In the genomic region with DNA sequence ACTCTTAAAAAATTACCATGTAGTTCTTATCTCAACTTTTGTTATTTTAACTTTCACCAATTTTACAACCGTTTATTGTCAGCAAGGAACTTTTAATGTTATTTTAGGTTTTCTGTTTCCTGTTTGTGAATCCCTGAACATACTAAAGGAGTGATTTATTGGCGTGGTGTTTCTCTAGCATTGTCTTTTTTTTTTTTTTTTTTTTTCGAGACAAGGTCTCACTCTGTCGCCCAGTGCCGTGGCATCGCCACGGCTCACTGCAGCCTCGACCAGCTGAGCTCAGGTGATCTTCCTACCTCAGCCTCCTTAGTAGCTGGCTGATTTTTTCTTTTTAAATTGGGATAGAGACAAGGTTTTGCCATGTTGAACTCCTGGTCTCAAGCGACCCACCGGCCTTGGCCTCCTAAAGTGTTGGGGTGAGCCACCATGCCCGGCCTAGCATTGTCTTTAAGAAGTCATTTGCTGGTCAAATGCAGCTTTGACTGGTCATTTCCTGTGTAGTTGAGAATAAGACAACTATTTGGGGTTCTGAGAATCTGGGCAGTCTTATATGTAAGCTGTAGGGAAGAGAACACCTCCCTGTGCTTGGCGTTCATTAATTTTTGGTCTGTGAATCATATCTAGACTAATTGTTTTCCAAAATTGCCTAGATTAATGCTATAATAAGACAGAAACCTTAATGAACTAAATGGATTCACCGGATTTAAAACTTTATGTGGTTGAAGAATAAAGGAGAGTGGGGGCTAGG, we compare ENCODE assay signal across 8 cellular contexts. TPM values are rescaled to one million over a fixed set of nuclear protein-coding genes. Genes with fewer than 3 reads are reported as not detected.
DNase-seq lines count a peak whose midpoint lies in the region; ATAC-seq and TF ChIP-seq lines count a peak whose summit lies in the region.

No MANE protein-coding gene starts in this region.

- H3K9me3 ChIP-seq in GM23248 (ENCODE audit: low read depth) (no peaks in the 10 kb centered on the region), Panc1 (ENCODE audit: control insufficient read depth, insufficient read depth, low read depth, low read length) (no peaks in the 10 kb centered on the region)

- in situ Hi-C loops in GM23248 (cut with MboI) (no loop called here), Panc1 (cut with HindIII; ENCODE audit: low pct_unique_long_range_greater_than_20kb, low sequenced_read_pairs) (no loop called here)

- ATAC-seq in Panc1 = no peak

- peaks cover 42% of the 10 kb centered on the region for H3F3A ChIP-seq in GM23248 (ENCODE audit: insufficient read depth)

- no peaks in the 10 kb centered on the region for H3K27me3 Mint-ChIP-seq in Calu3 (ENCODE audit: unreplicated experiment)

- TF ChIP-seq CTCF in Calu3 (IDR thresholded peaks at IDR 0.05; ENCODE audit: unreplicated experiment) = no peak
- TF ChIP-seq CTCF in Panc1 (IDR thresholded peaks at IDR 0.05) = no peak

- peaks cover 39% of the 10 kb centered on the region for H3K4me1 Mint-ChIP-seq in Calu3 (ENCODE audit: low read depth, unreplicated experiment)

- no peaks in the 10 kb centered on the region for H3K9me3 Mint-ChIP-seq in Calu3 (ENCODE audit: low read depth, unreplicated experiment)

- peak; percentile 25 for DNase-seq in Calu3
- peak; percentile 54 for DNase-seq in GM23248
- DNase-seq in Panc1 (ENCODE audit: low read depth, low spot score) = no peak
- DNase-seq in erythroblast (lab: John Stamatoyannopoulos, UW) = peak; percentile 5 to 13
- no peak for DNase-seq in skeletal muscle cell (ENCODE audit: low read depth)
- no peak for DNase-seq in NCI-H187 treated with DMSO at 0.1 percent for 48 hours (lab: John Stamatoyannopoulos, UW)
- no peak for DNase-seq in NCI-H510A treated with DMSO at 0.1 percent for 48 hours (lab: John Stamatoyannopoulos, UW)
- no peak for DNase-seq in SW480 (ENCODE audit: low spot score)

- WGBS in GM23248 (ENCODE audit: low coverage in 1 of 2, low lambda C conversion rate in 2 of 2, missing lambda C conversion rate in 2 of 2), 2 experiments = 80 to 84% methylated on average over 13 of the region's 13 CpGs

- H3K27ac ChIP-seq in GM23248 (peak overlapping the region; percentile 55), Panc1 (ENCODE audit: low read length) (peak overlapping the region; percentile 90)

- peak overlapping the region; percentile 98 for H3K4me3 Mint-ChIP-seq in Calu3 (ENCODE audit: low read depth, unreplicated experiment)

- H4K20me1 ChIP-seq in GM23248 (ENCODE audit: insufficient read depth) = 0 out of 2 replicates have a peak, but pooled peaks cover 11% of the 10 kb centered on the region

- H3K4me2 ChIP-seq in GM23248 (ENCODE audit: unreplicated experiment) = peak overlapping the region; percentile 95

- peaks cover 62% of the 10 kb centered on the region for H3K36me3 Mint-ChIP-seq in Calu3 (ENCODE audit: insufficient read depth, unreplicated experiment)

- no peak overlapping the region for H2AFZ ChIP-seq in GM23248

- TF ChIP-seq POLR2A in erythroblast (IDR thresholded peaks at IDR 0.05; ENCODE audit: low read length) = no peak

- BruUV-seq in Calu3 (replicated peaks; lab: Mats Ljungman, UMichigan) (no TSS peak), Panc1 (replicated peaks; lab: Mats Ljungman, UMichigan) (no TSS peak)

- peaks cover 40% of the 10 kb centered on the region for H3K4me1 ChIP-seq in GM23248 (ENCODE audit: insufficient read depth)
- peaks cover 6% of the 10 kb centered on the region; the same call in 1 of the 2 replicates for H3K4me1 ChIP-seq in Panc1 (ENCODE audit: control insufficient read depth, insufficient read depth, low read length)

- peaks cover 29% of the 10 kb centered on the region for H3K36me3 ChIP-seq in GM23248 (ENCODE audit: low read depth)
- H3K36me3 ChIP-seq in Panc1 (ENCODE audit: control insufficient read depth, insufficient read depth, low read length) = peaks cover 20% of the 10 kb centered on the region

- peaks cover 67% of the 10 kb centered on the region for H3K79me2 ChIP-seq in GM23248 (ENCODE audit: insufficient read depth)

- no peaks in the 10 kb centered on the region for H3K9me2 ChIP-seq in GM23248 (ENCODE audit: insufficient read depth)

- H3K9ac ChIP-seq in GM23248 = peak overlapping the region; percentile 96

- H3K27me3 ChIP-seq in GM23248 (replicated peaks; ENCODE audit: insufficient read depth) (no peaks in the 10 kb centered on the region), Panc1 (ENCODE audit: control insufficient read depth, insufficient read depth, low read length) (no peaks in the 10 kb centered on the region)

- POLR2A ChIA-PET in Panc1 (lab: Charles Lee) = no interaction called here

- intact Hi-C loops in Calu3 (cut with micrococcal nuclease; ENCODE audit: unreplicated experiment) (loop anchor here (5.0 kb wide), 1 partner anchor 38 kb away; no protein-coding TSS in a partner anchor), Panc1 (cut with micrococcal nuclease; ENCODE audit: unreplicated experiment) (no loop called here)

- CTCF ChIA-PET in Calu3 (lab: Charles Lee) (interaction anchor here (0.5 to 0.8 kb wide), 6 partner anchors 27 to 1102 kb away, joined by 4 to 5 read pairs (median 5); no protein-coding TSS in a partner anchor), Panc1 (lab: Charles Lee) (interaction anchor here (0.6 kb wide), 1 partner anchor 277 kb away, joined by 7 read pairs; no protein-coding TSS in a partner anchor)

- H3K4me3 ChIP-seq in GM23248 (peak overlapping the region; percentile 91), Panc1 (ENCODE audit: low read depth in 2 of 2, low read length in 2 of 2) (peak overlapping the region; percentile 78 to 92), skeletal muscle cell (ENCODE audit: low read depth, low read length) (peak overlapping the region; percentile 27)

- peak overlapping the region; percentile 92 for H3K27ac Mint-ChIP-seq in Calu3 (ENCODE audit: unreplicated experiment)

RNA-seq across cellular contexts. Expression of a gene that starts 2.1 kb away (rescaled TPM):
- 70.1 and 73.0 TPM in 2 replicates for total RNA-seq in Calu3 (2022)
- total RNA-seq in GM23248 (2014; rRNA removed; shearing (Covaris generic)) = 63.4 and 64.2 TPM in 2 replicates
- polyA plus RNA-seq in GM23248 (2016; fragmentation: Nextera tagmentation; extraction: Ambion mirVana) = 50.3 and 53.5 TPM in 2 replicates
- total RNA-seq in Panc1 (2021; ENCODE audit: unreplicated experiment) = 44.7 TPM
- 16.0 TPM for polyA plus RNA-seq in Panc1 (2012; ENCODE audit: insufficient read length)

RNA-seq across cellular contexts. Expression of a gene that starts 25.4 kb away (rescaled TPM):
- 16.3 and 19.3 TPM in 2 replicates for total RNA-seq in Calu3 (2022)
- total RNA-seq in GM23248 (2014; rRNA removed; shearing (Covaris generic)) = 50.9 and 83.0 TPM in 2 replicates
- polyA plus RNA-seq in GM23248 (2016; fragmentation: Nextera tagmentation; extraction: Ambion mirVana) = 62.3 and 65.0 TPM in 2 replicates
- total RNA-seq in Panc1 (2021; ENCODE audit: unreplicated experiment) = 2.2 TPM
- polyA plus RNA-seq in Panc1 (2012; ENCODE audit: insufficient read length) = 2.1 TPM

Comparison
In these comparisons a context has a peak if more than half of its experiments do, and no peak if none do; other contexts are left out.
1. DNase-seq: peak in Calu3 (single experiment), GM23248 (single experiment) and erythroblast (2 of 2); none in Panc1 (single experiment), skeletal muscle cell (single experiment), NCI-H187 treated with DMSO at 0.1 percent for 48 hours (single experiment), NCI-H510A treated with DMSO at 0.1 percent for 48 hours (single experiment) and SW480 (single experiment).
2. H3K4me3 ChIP-seq: peak in every context shown above with its lines; median percentile 91 in GM23248; 85 in Panc1; 27 in skeletal muscle cell.